1 cellular context compared by ENCODE assay signal in genomic region chr2:3619033-3619432, GRCh38.
TF ChIP-seq lines count a peak whose summit lies in the region.

No MANE protein-coding gene starts in this region.

TF ChIP-seq in A549, 52 proteins besides CTCF, POLR2A, EP300 and RAD21:
- TF ChIP-seq NFE2L2 (conservative IDR thresholded peaks at IDR 0.05; ENCODE audit: low read length) (no peak), JUNB (IDR thresholded peaks at IDR 0.05) (no peak), KDM5A (IDR thresholded peaks at IDR 0.05) (no peak), RFX5 (IDR thresholded peaks at IDR 0.05) (no peak), HES2 (IDR thresholded peaks at IDR 0.05) (no peak), HOXA7 (CRISPR knock-in tag; IDR thresholded peaks at IDR 0.05) (no peak)
TF ChIP-seq in A549: peak in this region for 0.
